In genomic region chr3:9876991-9877390, GRCh38 we compare ENCODE assay signal across 17 cellular contexts. TPM values are rescaled to one million over a fixed set of nuclear protein-coding genes. Genes with fewer than 3 reads are reported as not detected.
DNase-seq lines count a peak whose midpoint lies in the region; ATAC-seq and TF ChIP-seq lines count a peak whose summit lies in the region.
"Had no signal": no experiment of that assay in that cellular context is flagged by ENCODE, and none has a peak within 500 bp of the region (broad histone marks: within the 10 kb centered on the region; RNA-seq: fewer than 3 reads in every experiment).

No MANE protein-coding gene starts in this region.

- no peaks in the 10 kb centered on the region for H3K9me2 ChIP-seq in hepatocyte (replicated peaks; ENCODE audit: insufficient read depth)

- peak overlapping the region; percentile 53 for H3K4me2 ChIP-seq in hepatocyte
- H3K4me2 ChIP-seq: PC-9 had no signal

- no peak overlapping the region for H3K4me3 Mint-ChIP-seq in activated CD4-positive, alpha-beta T cell treated with anti-CD3 and anti-CD28 coated beads for 36 hours
- H3K4me3 Mint-ChIP-seq in WTC11 (no peak overlapping the region), CD14-positive monocyte (no peak overlapping the region), Caco-2 (ENCODE audit: unreplicated experiment) (no peak overlapping the region)
- H3K4me3 Mint-ChIP-seq: IgD-negative memory B cell had no signal

- H3K27ac ChIP-seq in hepatocyte, result no peak overlapping the region
- H3K27ac ChIP-seq: PC-9 had no signal

- H3K4me1 Mint-ChIP-seq in activated CD4-positive, alpha-beta T cell treated with anti-CD3 and anti-CD28 coated beads for 36 hours, result no peaks in the 10 kb centered on the region
- H3K4me1 Mint-ChIP-seq in WTC11 (no peaks in the 10 kb centered on the region), CD14-positive monocyte (no peaks in the 10 kb centered on the region), Caco-2 (ENCODE audit: low read depth, unreplicated experiment) (peaks cover 13% of the 10 kb centered on the region)
- H3K4me1 Mint-ChIP-seq: IgD-negative memory B cell had no signal

- BruUV-seq in Caco-2 (replicated peaks; lab: Mats Ljungman, UMichigan), result no TSS peak

- POLR2A ChIA-PET in activated CD4-positive, alpha-beta T cell treated with anti-CD3 and anti-CD28 coated beads for 36 hours (lab: Charles Lee), result no interaction called here
- POLR2A ChIA-PET in WTC11 (lab: Charles Lee), result interaction anchor here (0.7 kb wide), 1 partner anchor 114 kb away, joined by 6 read pairs; no protein-coding TSS in a partner anchor
- POLR2A ChIA-PET in Caco-2 (lab: Charles Lee), result no interaction called here

- H3K27me3 Mint-ChIP-seq in activated CD4-positive, alpha-beta T cell treated with anti-CD3 and anti-CD28 coated beads for 36 hours, result no peaks in the 10 kb centered on the region
- peaks cover 5% of the 10 kb centered on the region; the same call in 1 of the 2 replicates for H3K27me3 Mint-ChIP-seq in WTC11 (ENCODE audit: low read depth)
- H3K27me3 Mint-ChIP-seq in CD14-positive monocyte (ENCODE audit: low read depth in 3 of 3), result peaks cover 0 to 3% (median 1%) of the 10 kb centered on the region in 3 donors
- no peaks in the 10 kb centered on the region for H3K27me3 Mint-ChIP-seq in Caco-2 (ENCODE audit: insufficient read depth, unreplicated experiment)

- H4K20me1 ChIP-seq in hepatocyte (ENCODE audit: insufficient read depth, poor library complexity, severe bottlenecking), result no peaks in the 10 kb centered on the region

- DNase-seq in activated CD4-positive, alpha-beta T cell treated with anti-CD3 and anti-CD28 coated beads for 36 hours, result peak; percentile 24
- DNase-seq in activated CD4-positive, alpha-beta T cell treated with anti-CD3 and anti-CD28 coated beads for 1 hour, result no peak
- DNase-seq in WTC11 (ENCODE audit: low spot score), result no peak
- DNase-seq in hepatocyte (ENCODE audit: low spot score), result no peak
- DNase-seq in stimulated activated naive CD8-positive, alpha-beta T cell treated with anti-CD3 and anti-CD28 coated beads, Interleukin-15, Interleukin-2, amounts not matched to agents 100 U/mL and 50 U/mL, for 24 hours, result no peak
- no peak for DNase-seq in CD14-positive monocyte (ENCODE audit: low spot score)
- DNase-seq in Caco-2, result no peak
- DNase-seq: 8988T, C1 segment of cervical spinal cord, COR-L47, NCI-H1436, NCI-H2081, NCI-H226, NCI-H526, PC-9 had no signal

- H3K9me3 ChIP-seq in hepatocyte (ENCODE audit: low read depth) (no peaks in the 10 kb centered on the region), Caco-2 (no peaks in the 10 kb centered on the region)

- H3K4me1 ChIP-seq in hepatocyte (ENCODE audit: insufficient read depth), result peaks cover 23% of the 10 kb centered on the region
- H3K4me1 ChIP-seq in Caco-2, result peaks cover 26% of the 10 kb centered on the region

- intact Hi-C loops in activated CD4-positive, alpha-beta T cell treated with anti-CD3 and anti-CD28 coated beads for 36 hours (cut with DNase I, micrococcal nuclease), result no loop called here
- intact Hi-C loops in CD14-positive monocyte (cut with micrococcal nuclease) (no loop called here), Caco-2 (cut with micrococcal nuclease; ENCODE audit: unreplicated experiment) (no loop called here)

- no peak overlapping the region for H2AFZ ChIP-seq in hepatocyte
- H2AFZ ChIP-seq: PC-9 had no signal

- no peak for ATAC-seq in activated CD4-positive, alpha-beta T cell treated with anti-CD3 and anti-CD28 coated beads for 36 hours
- ATAC-seq in WTC11 (0 out of 2 replicates have a peak, but pooled peaks have one; percentile 18), GM18519 (IDR thresholded peaks at IDR 0.05; ENCODE audit: low FRiP score, unreplicated experiment) (no peak)
- ATAC-seq in stimulated activated naive CD8-positive, alpha-beta T cell treated with anti-CD3 and anti-CD28 coated beads, Interleukin-15, Interleukin-2, amounts not matched to agents 100 U/mL and 50 U/mL, for 24 hours, result peak; percentile 43

- H3K9me3 Mint-ChIP-seq in activated CD4-positive, alpha-beta T cell treated with anti-CD3 and anti-CD28 coated beads for 36 hours (ENCODE audit: low read depth), result no peaks in the 10 kb centered on the region
- H3K9me3 Mint-ChIP-seq in WTC11 (no peaks in the 10 kb centered on the region), CD14-positive monocyte (peaks cover 0 to 1% (median 0%) of the 10 kb centered on the region in 7 donors), Caco-2 (ENCODE audit: unreplicated experiment) (no peaks in the 10 kb centered on the region)
- H3K9me3 Mint-ChIP-seq: IgD-negative memory B cell had no signal

- WGBS in hepatocyte (ENCODE audit: low lambda C conversion rate, missing lambda C conversion rate), result 90% methylated on average over 12 of the region's 12 CpGs

- CTCF ChIA-PET in activated CD4-positive, alpha-beta T cell treated with anti-CD3 and anti-CD28 coated beads for 36 hours (lab: Charles Lee), result interaction anchor here (0.6 to 1.2 kb wide), 2 partner anchors 11 to 20 kb away, joined by 3 read pairs; no protein-coding TSS in a partner anchor
- CTCF ChIA-PET in WTC11 (lab: Charles Lee), result interaction anchor here (0.9 to 1.6 kb wide), 2 partner anchors 56 to 69 kb away, joined by 3 to 4 read pairs; no protein-coding TSS in a partner anchor
- CTCF ChIA-PET in Caco-2 (lab: Charles Lee), result no interaction called here

- H3K27ac Mint-ChIP-seq in activated CD4-positive, alpha-beta T cell treated with anti-CD3 and anti-CD28 coated beads for 36 hours, result no peak overlapping the region
- no peak overlapping the region for H3K27ac Mint-ChIP-seq in WTC11
- no peak overlapping the region for H3K27ac Mint-ChIP-seq in CD14-positive monocyte
- no peak overlapping the region for H3K27ac Mint-ChIP-seq in Caco-2 (ENCODE audit: unreplicated experiment)
- H3K27ac Mint-ChIP-seq: IgD-negative memory B cell had no signal

- no peaks in the 10 kb centered on the region for H3K79me2 ChIP-seq in hepatocyte

- H3K36me3 Mint-ChIP-seq in activated CD4-positive, alpha-beta T cell treated with anti-CD3 and anti-CD28 coated beads for 36 hours (ENCODE audit: low read depth), result no peaks in the 10 kb centered on the region
- no peaks in the 10 kb centered on the region for H3K36me3 Mint-ChIP-seq in WTC11
- no peaks in the 10 kb centered on the region for H3K36me3 Mint-ChIP-seq in CD14-positive monocyte
- no peaks in the 10 kb centered on the region for H3K36me3 Mint-ChIP-seq in Caco-2 (ENCODE audit: insufficient read depth, unreplicated experiment)
- H3K36me3 Mint-ChIP-seq: IgD-negative memory B cell had no signal

- H3K27me3 ChIP-seq in hepatocyte, result no peaks in the 10 kb centered on the region
- H3K27me3 ChIP-seq in Caco-2 (replicated peaks; ENCODE audit: control insufficient read depth, insufficient read depth, low read length), result no peaks in the 10 kb centered on the region

- H3K4me3 ChIP-seq in hepatocyte, result no peak overlapping the region
- H3K4me3 ChIP-seq in Caco-2 (ENCODE audit: low read depth, low read length), result no peak overlapping the region
- H3K4me3 ChIP-seq: PC-9 had no signal

- H3K36me3 ChIP-seq in hepatocyte (replicated peaks; ENCODE audit: insufficient read depth, low read depth), result no peaks in the 10 kb centered on the region
- no peaks in the 10 kb centered on the region for H3K36me3 ChIP-seq in Caco-2 (ENCODE audit: control insufficient read depth, insufficient read depth, low read length)

- TF ChIP-seq CTCF in WTC11 (IDR thresholded peaks at IDR 0.05) (no peak), hepatocyte (IDR thresholded peaks at IDR 0.05; ENCODE audit: poor library complexity) (no peak), CD14-positive monocyte (IDR thresholded peaks at IDR 0.05) (no peak), Caco-2 (IDR thresholded peaks at IDR 0.05; ENCODE audit: insufficient read depth in 1 of 2, low read depth in 1 of 2, low read length in 1 of 2, severe bottlenecking in 1 of 2, unreplicated experiment in 1 of 2) (no peak)

TF ChIP-seq in WTC11, 78 proteins besides CTCF, POLR2A, EP300 and RAD21 (continues in another document):
- no peak for TF ChIP-seq MXD4 (CRISPR knock-in tag; IDR thresholded peaks at IDR 0.05; ENCODE audit: borderline replicate concordance)
- no peak for TF ChIP-seq GRHL2 (CRISPR knock-in tag; IDR thresholded peaks at IDR 0.05; ENCODE audit: insufficient replicate concordance, severe bottlenecking)
- no peak for TF ChIP-seq SMAD3 (CRISPR knock-in tag; IDR thresholded peaks at IDR 0.05; ENCODE audit: borderline replicate concordance)

RNA-seq across cellular contexts. Expression of gene CIDEC, which starts 3.1 kb away (rescaled TPM):
- not detected for total RNA-seq in activated CD4-positive, alpha-beta T cell treated with anti-CD3 and anti-CD28 coated beads for 36 hours
- total RNA-seq in WTC11 (2021) (not detected in 3 replicates), hepatocyte (16.6 and 20.4 TPM in 2 replicates), Caco-2 (2022) (1.9 and 3.8 TPM in 2 replicates)
- polyA plus RNA-seq in hepatocyte (28.7 and 37.3 TPM in 2 replicates), CD14-positive monocyte (not detected)

RNA-seq across cellular contexts. Expression of gene JAGN1, which starts 13.4 kb away (rescaled TPM):
- total RNA-seq in activated CD4-positive, alpha-beta T cell treated with anti-CD3 and anti-CD28 coated beads for 36 hours, result 10 to 100 TPM; 27.1 to 33.0 TPM
- total RNA-seq in WTC11 (2021), result 25.6 to 30.1 TPM (median 28.7 TPM) in 3 replicates
- total RNA-seq in hepatocyte, result 61.4 and 73.8 TPM in 2 replicates
- 70.2 and 83.5 TPM in 2 replicates for polyA plus RNA-seq in hepatocyte
- polyA plus RNA-seq in CD14-positive monocyte, result 10 to 100 TPM; 49.8 to 56.3 TPM
- total RNA-seq in Caco-2 (2022), result 34.2 and 35.9 TPM in 2 replicates

RNA-seq across cellular contexts. Expression of gene IL17RE, which starts 25.7 kb away (rescaled TPM):
- 1 to 10 TPM; 2.3 to 3.1 TPM for total RNA-seq in activated CD4-positive, alpha-beta T cell treated with anti-CD3 and anti-CD28 coated beads for 36 hours
- total RNA-seq in WTC11 (2021) (3.0 to 4.2 TPM (median 4.0 TPM) in 3 replicates), hepatocyte (9.1 and 10.2 TPM in 2 replicates), Caco-2 (2022) (77.3 and 82.9 TPM in 2 replicates)
- polyA plus RNA-seq in hepatocyte (6.3 and 6.8 TPM in 2 replicates), CD14-positive monocyte (not detected)
- polyA plus RNA-seq: IgD-negative memory B cell had no signal

RNA-seq across cellular contexts. Expression of gene RPUSD3, which starts 33.2 kb away (rescaled TPM):
- 10 to 100 TPM; 79.2 to 81.5 TPM for total RNA-seq in activated CD4-positive, alpha-beta T cell treated with anti-CD3 and anti-CD28 coated beads for 36 hours
- total RNA-seq in WTC11 (2021) (83.0 to 95.5 TPM (median 90.8 TPM) in 3 replicates), hepatocyte (37.4 and 38.7 TPM in 2 replicates), Caco-2 (2022) (54.8 and 61.8 TPM in 2 replicates)
- polyA plus RNA-seq in hepatocyte (74.7 and 82.3 TPM in 2 replicates), CD14-positive monocyte (10 to 100 TPM; 42.6 to 51.5 TPM)

RNA-seq across cellular contexts. Expression of gene IL17RC, which starts 39.9 kb away (rescaled TPM):
- total RNA-seq in activated CD4-positive, alpha-beta T cell treated with anti-CD3 and anti-CD28 coated beads for 36 hours, result under 1 TPM; 0.25 to 0.50 TPM
- total RNA-seq in WTC11 (2021) (10.1 to 11.8 TPM (median 10.2 TPM) in 3 replicates), hepatocyte (27.3 and 39.4 TPM in 2 replicates), Caco-2 (2022) (8.5 and 11.3 TPM in 2 replicates)
- polyA plus RNA-seq in hepatocyte (47.8 and 48.5 TPM in 2 replicates), CD14-positive monocyte (1 to 10 TPM; 8.3 to 9.3 TPM)

Comparison
In these comparisons a context has a peak if more than half of its experiments do, and no peak if none do; other contexts are left out.
1. ATAC-seq: peak in WTC11 (single experiment) and stimulated activated naive CD8-positive, alpha-beta T cell treated with anti-CD3 and anti-CD28 coated beads, Interleukin-15, Interleukin-2, amounts not matched to agents 100 U/mL and 50 U/mL, for 24 hours (single experiment); none in activated CD4-positive, alpha-beta T cell treated with anti-CD3 and anti-CD28 coated beads for 36 hours (single experiment) and GM18519 (single experiment).